27 cellular contexts compared by ENCODE assay signal in genomic region chr7:93851536-93851935, GRCh38. TPM values are rescaled to one million over a fixed set of nuclear protein-coding genes. Genes with fewer than 3 reads are reported as not detected.
"Had no signal": no experiment of that assay in that cellular context is flagged by ENCODE, and none has a peak within 500 bp of the region (broad histone marks: within the 10 kb centered on the region; RNA-seq: fewer than 3 reads in every experiment).

No MANE protein-coding gene starts in this region.

- H3K27me3 Mint-ChIP-seq: activated CD4-positive, alpha-beta memory T cell treated with anti-CD3 and anti-CD28 coated beads for 36 hours; brain; central memory CD8-positive, alpha-beta T cell had no signal

- FAIRE-seq: TTC549, urothelium cell line had no signal

- H3K27ac Mint-ChIP-seq: activated CD4-positive, alpha-beta memory T cell treated with anti-CD3 and anti-CD28 coated beads for 36 hours; activated CD4-positive, alpha-beta T cell treated with anti-CD3 and anti-CD28 coated beads for 36 hours; activated naive CD4-positive, alpha-beta T cell treated with anti-CD3 and anti-CD28 coated beads, Interleukin-2, amount 50 U/mL, for 72 hours; activated T-helper 1 cell treated with anti-CD3 and anti-CD28 coated beads, Interleukin-12 subunit alpha, Interleukin-12 subunit beta, Interleukin-2, Interleukin-4 antibody, amounts not matched to agents 30 ng/mL and 10 ng/mL and 1 ng/mL, durations not matched to agents 14 hours and 24 hours and 36 hours; brain; memory B cell; progenitor cell of endocrine pancreas; T-helper 2 cell treated with Interferon-gamma antibody and Interleukin-4, amounts not matched to agents 5 μg/mL and 100 μg/mL, for 36 hours; WTC11 had no signal

- H3K9me3 Mint-ChIP-seq: activated CD4-positive, alpha-beta memory T cell treated with anti-CD3 and anti-CD28 coated beads for 36 hours; activated T-helper 1 cell treated with anti-CD3 and anti-CD28 coated beads, Interleukin-12 subunit alpha, Interleukin-12 subunit beta, Interleukin-2, Interleukin-4 antibody, amounts not matched to agents 30 ng/mL and 10 ng/mL and 1 ng/mL, durations not matched to agents 14 hours and 24 hours and 36 hours; central memory CD8-positive, alpha-beta T cell; memory B cell; T-helper 2 cell treated with Interferon-gamma antibody and Interleukin-4, amounts not matched to agents 5 μg/mL and 100 μg/mL, for 36 hours; WTC11 had no signal

- H3K27ac ChIP-seq: colonic mucosa, esophagus muscularis mucosa, right atrium auricular region, skin epidermis, tibial artery had no signal

- H3K4me3 ChIP-seq: colonic mucosa, esophagus muscularis mucosa, right atrium auricular region, skin epidermis, tibial artery had no signal

- H3K4me1 ChIP-seq: colonic mucosa, esophagus muscularis mucosa, right atrium auricular region had no signal

- ATAC-seq: activated CD4-positive, alpha-beta T cell treated with anti-CD3 and anti-CD28 coated beads for 36 hours; activated naive CD4-positive, alpha-beta T cell treated with anti-CD3 and anti-CD28 coated beads, Interleukin-2, amount 50 U/mL, for 72 hours; left ventricle myocardium superior; stimulated activated naive CD8-positive, alpha-beta T cell treated with anti-CD3 and anti-CD28 coated beads, Interleukin-15, Interleukin-2, amounts not matched to agents 100 U/mL and 50 U/mL, for 24 hours; WTC11 had no signal

- H3K9me3 ChIP-seq: colonic mucosa, esophagus muscularis mucosa, right atrium auricular region, tibial artery had no signal

- H3K4me1 Mint-ChIP-seq: activated CD4-positive, alpha-beta T cell treated with anti-CD3 and anti-CD28 coated beads for 36 hours; brain; central memory CD8-positive, alpha-beta T cell; memory B cell; WTC11 had no signal

- H3K4me3 Mint-ChIP-seq: activated CD4-positive, alpha-beta memory T cell treated with anti-CD3 and anti-CD28 coated beads for 36 hours; activated CD4-positive, alpha-beta T cell treated with anti-CD3 and anti-CD28 coated beads for 36 hours; activated T-helper 1 cell treated with anti-CD3 and anti-CD28 coated beads, Interleukin-12 subunit alpha, Interleukin-12 subunit beta, Interleukin-2, Interleukin-4 antibody, amounts not matched to agents 30 ng/mL and 10 ng/mL and 1 ng/mL, durations not matched to agents 14 hours and 24 hours and 36 hours; brain; central memory CD8-positive, alpha-beta T cell; memory B cell; T-helper 2 cell treated with Interferon-gamma antibody and Interleukin-4, amounts not matched to agents 5 μg/mL and 100 μg/mL, for 36 hours; WTC11 had no signal

- DNase-seq: activated CD4-positive, alpha-beta memory T cell treated with anti-CD3 and anti-CD28 coated beads for 36 hours; activated CD4-positive, alpha-beta T cell treated with anti-CD3 and anti-CD28 coated beads for 36 hours; activated gamma-delta T cell treated with Interleukin-2 at 50 U/mL for 16 hours; activated T-cell treated with anti-CD3 and anti-CD28 coated beads for 4 hours; amniotic stem cell; colonic mucosa; hippocampal formation; islet precursor cell; left ventricle myocardium superior; stimulated activated naive CD8-positive, alpha-beta T cell treated with anti-CD3 and anti-CD28 coated beads, Interleukin-15, Interleukin-2, amounts not matched to agents 100 U/mL and 50 U/mL, for 24 hours; substantia nigra; tibial artery had no signal

- H3K36me3 Mint-ChIP-seq: activated CD4-positive, alpha-beta memory T cell treated with anti-CD3 and anti-CD28 coated beads for 36 hours; activated naive CD4-positive, alpha-beta T cell treated with anti-CD3 and anti-CD28 coated beads, Interleukin-2, amount 50 U/mL, for 72 hours; brain; memory B cell; WTC11 had no signal

- H3K36me3 ChIP-seq: colonic mucosa, esophagus muscularis mucosa, right atrium auricular region, tibial artery had no signal

- H3K27me3 ChIP-seq: colonic mucosa, esophagus muscularis mucosa, right atrium auricular region, tibial artery had no signal

RNA-seq across cellular contexts. Expression of gene TFPI2, which starts 39.0 kb away (rescaled TPM):
- total RNA-seq: activated CD4-positive, alpha-beta memory T cell treated with anti-CD3 and anti-CD28 coated beads for 36 hours; activated CD4-positive, alpha-beta T cell treated with anti-CD3 and anti-CD28 coated beads for 36 hours; activated T-helper 1 cell treated with anti-CD3 and anti-CD28 coated beads, Interleukin-12 subunit alpha, Interleukin-12 subunit beta, Interleukin-2, Interleukin-4 antibody, amounts not matched to agents 30 ng/mL and 10 ng/mL and 1 ng/mL, durations not matched to agents 14 hours and 24 hours and 36 hours; mononuclear cell had no signal

RNA-seq across cellular contexts. Expression of gene GNGT1, which starts 54.8 kb away (rescaled TPM):
- total RNA-seq: activated CD4-positive, alpha-beta memory T cell treated with anti-CD3 and anti-CD28 coated beads for 36 hours; activated CD4-positive, alpha-beta T cell treated with anti-CD3 and anti-CD28 coated beads for 36 hours; activated naive CD4-positive, alpha-beta T cell treated with anti-CD3 and anti-CD28 coated beads, Interleukin-2, amount 50 U/mL, for 72 hours; activated T-helper 1 cell treated with anti-CD3 and anti-CD28 coated beads, Interleukin-12 subunit alpha, Interleukin-12 subunit beta, Interleukin-2, Interleukin-4 antibody, amounts not matched to agents 30 ng/mL and 10 ng/mL and 1 ng/mL, durations not matched to agents 14 hours and 24 hours and 36 hours; colonic mucosa; esophagus muscularis mucosa; left ventricle myocardium superior; mononuclear cell; omental fat pad; progenitor cell of endocrine pancreas; right atrium auricular region had no signal
